ENCODE assay signal across 8 cellular contexts in the genomic region with DNA sequence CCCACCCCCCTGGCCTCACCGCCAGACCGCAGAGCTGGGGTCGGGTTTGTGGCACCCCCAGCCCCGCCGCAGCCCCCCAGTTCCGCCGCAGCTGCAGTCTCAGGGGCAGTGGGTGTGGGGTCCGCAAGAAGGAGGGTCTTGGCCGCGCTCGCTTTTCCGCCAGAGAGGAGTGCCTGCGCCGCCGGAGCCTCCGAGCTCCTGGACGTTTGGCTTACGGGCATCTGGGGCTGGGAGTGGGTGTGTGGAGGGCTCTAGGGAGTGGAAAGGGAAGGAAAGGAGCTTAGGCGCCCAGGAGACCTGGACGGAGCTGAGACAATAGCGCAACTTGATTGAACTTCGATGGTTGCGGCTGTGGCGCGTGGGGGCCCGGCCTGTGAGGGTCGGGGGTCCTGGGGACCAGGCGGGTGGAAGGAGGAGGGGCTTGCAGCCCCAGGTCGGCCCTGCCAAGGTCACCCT.
DNase-seq lines count a peak whose midpoint lies in the region; ATAC-seq and TF ChIP-seq lines count a peak whose summit lies in the region.

No MANE protein-coding gene starts in this region.

- peak overlapping the region; percentile 89 for H3K4me3 Mint-ChIP-seq in mesothelial cell of epicardium

- H3K9me3 ChIP-seq in aorta (ENCODE audit: control insufficient read depth, low read length), result no peaks in the 10 kb centered on the region

- H3K4me1 Mint-ChIP-seq in mesothelial cell of epicardium, result peaks cover 63% of the 10 kb centered on the region

- WGBS in aorta, 2 donors, result 0% methylated on average over 28 to 29 of the region's 29 CpGs

- H3K4me3 ChIP-seq in aorta (ENCODE audit: low read length in 2 of 2), result peak overlapping the region; percentile 72 to 83

- H3K27me3 ChIP-seq in aorta (ENCODE audit: control insufficient read depth in 1 of 2, insufficient read depth in 2 of 2, low read length in 1 of 2), result no peaks in the 10 kb centered on the region

- no peak for TF ChIP-seq CTCF in mesothelial cell of epicardium (IDR thresholded peaks at IDR 0.05; ENCODE audit: unreplicated experiment)

- H3K27me3 Mint-ChIP-seq in mesothelial cell of epicardium (ENCODE audit: low read depth), result no peaks in the 10 kb centered on the region

- peaks cover 3 to 23% of the 10 kb centered on the region in 2 donors for H3K4me1 ChIP-seq in aorta (ENCODE audit: control insufficient read depth in 1 of 2, insufficient read depth in 2 of 2, low read length in 2 of 2)

- DNase-seq in stimulated activated CD4-positive, alpha-beta T cell treated with anti-CD3 and anti-CD28 coated beads, Interleukin-12 subunit alpha, Interleukin-12 subunit beta, amount 100 ng/mL, for 4 hours, result peak; percentile 10
- DNase-seq in stimulated activated CD4-positive, alpha-beta T cell treated with anti-CD3 and anti-CD28 coated beads, Interleukin-4, amount 100 ng/mL, for 24 hours, result no peak
- DNase-seq in mesothelial cell of epicardium (ENCODE audit: low spot score in 2 of 2, unreplicated experiment in 2 of 2) (peak in 1 of 2 experiments; percentile 59), aorta (peak in 1 of 2 donors; percentile 81), DMS 273 treated with DMSO at 0.1 percent for 48 hours (lab: John Stamatoyannopoulos, UW) (no peak)

- H3K27ac ChIP-seq in cingulate gyrus (ENCODE audit: low read depth, low read length) (peak overlapping the region; percentile 92), aorta (ENCODE audit: low read depth in 1 of 2, low read length in 2 of 2) (peak overlapping the region; percentile 79 to 87)

- peak overlapping the region; percentile 92 for H3K27ac Mint-ChIP-seq in mesothelial cell of epicardium

- H3K36me3 ChIP-seq in aorta (ENCODE audit: control insufficient read depth in 1 of 2, insufficient read depth in 2 of 2, low read length in 1 of 2), result no peaks in the 10 kb centered on the region

- ATAC-seq in aorta (ENCODE audit: low FRiP score) (peak; percentile 28), HG03342 (IDR thresholded peaks at IDR 0.05; ENCODE audit: unreplicated experiment) (no peak), HG03095 (IDR thresholded peaks at IDR 0.05; ENCODE audit: unreplicated experiment) (no peak)

- intact Hi-C loops in aorta (cut with DNase I), result no loop called here

- no peaks in the 10 kb centered on the region for H3K36me3 Mint-ChIP-seq in mesothelial cell of epicardium

- H3K9me3 Mint-ChIP-seq in mesothelial cell of epicardium, result no peaks in the 10 kb centered on the region
